ENCODE assay signal across 8 cellular contexts in the genomic region with DNA sequence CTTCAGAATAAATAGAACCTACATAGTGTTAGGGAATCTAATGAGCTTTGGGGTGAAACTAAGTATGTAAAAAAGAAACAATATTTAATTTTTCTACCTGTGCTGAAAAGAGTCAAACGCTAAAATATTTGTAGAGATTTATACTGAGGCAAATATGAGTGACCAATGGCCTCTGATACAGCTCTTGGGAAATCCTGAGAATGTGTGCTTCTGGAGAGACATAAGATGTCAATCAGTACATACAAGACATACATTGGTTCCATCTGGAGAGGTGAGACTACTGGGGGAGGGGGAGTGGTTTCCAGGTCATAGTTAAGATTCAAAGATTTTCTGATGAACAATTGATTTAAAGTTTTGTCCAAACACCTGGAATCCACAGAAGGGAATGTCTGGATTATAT. TPM values are rescaled to one million over a fixed set of nuclear protein-coding genes. Genes with fewer than 3 reads are reported as not detected.
DNase-seq lines count a peak whose midpoint lies in the region; ATAC-seq and TF ChIP-seq lines count a peak whose summit lies in the region.

No MANE protein-coding gene starts in this region.

- H3K4me1 ChIP-seq in HEK293 (ENCODE audit: control insufficient read depth, insufficient read depth, low read length) (peaks cover 6% of the 10 kb centered on the region; the same call in 1 of the 2 replicates), iPS DF 6.9 (ENCODE audit: control insufficient read depth, insufficient read depth, low read length) (peaks cover 2% of the 10 kb centered on the region; the same call in 1 of the 2 replicates), skeletal muscle tissue (ENCODE audit: control insufficient read depth in 3 of 3, insufficient read depth in 3 of 3, low read length in 3 of 3) (peaks cover 6 to 7% (median 7%) of the 10 kb centered on the region in 3 donors)

- H3K9ac ChIP-seq in skeletal muscle tissue (ENCODE audit: low read depth in 1 of 3, low read length in 3 of 3) = peak overlapping the region; percentile 61 to 82 (median 68)

- H3K27me3 ChIP-seq in iPS DF 6.9 (ENCODE audit: control insufficient read depth, insufficient read depth, low read length) (no peaks in the 10 kb centered on the region), skeletal muscle tissue (ENCODE audit: control insufficient read depth in 3 of 3, insufficient read depth in 3 of 3, low read length in 3 of 3) (peaks cover 0 to 4% (median 3%) of the 10 kb centered on the region in 3 donors)

- H3K4me3 ChIP-seq in HEK293 (ENCODE audit: low read depth, low read length) (peak overlapping the region; percentile 82), iPS DF 6.9 (ENCODE audit: low read length) (peak overlapping the region; percentile 87; the same call in 1 of the 2 replicates), skeletal muscle tissue (ENCODE audit: low read length in 3 of 3) (peak overlapping the region; percentile 60 to 82 (median 75))

- no peaks in the 10 kb centered on the region for H3K9me3 ChIP-seq in HEK293 (ENCODE audit: control insufficient read depth, insufficient read depth, low read depth, low read length)
- no peaks in the 10 kb centered on the region for H3K9me3 ChIP-seq in iPS DF 6.9 (ENCODE audit: control insufficient read depth, insufficient read depth, low read length)
- no peaks in the 10 kb centered on the region for H3K9me3 ChIP-seq in skeletal muscle tissue (ENCODE audit: control insufficient read depth in 3 of 3, low read length in 3 of 3)

- no peak overlapping the region for H3K27ac ChIP-seq in HEK293 (ENCODE audit: extremely low read depth, low read depth, low read length)
- H3K27ac ChIP-seq in VCaP = peak overlapping the region; percentile 78
- H3K27ac ChIP-seq in iPS DF 6.9 (ENCODE audit: low read length) = no peak overlapping the region
- H3K27ac ChIP-seq in skeletal muscle tissue (ENCODE audit: low read depth, low read length) = no peak overlapping the region

- TF ChIP-seq CTCF in HEK293 (tag by site-specific recombination; IDR thresholded peaks at IDR 0.05) (no peak), VCaP (conservative IDR thresholded peaks at IDR 0.05) (no peak)

- H3K36me3 ChIP-seq in HEK293 (ENCODE audit: control insufficient read depth in 2 of 2, insufficient read depth in 1 of 2, low read length in 2 of 2) (peaks cover 0 to 7% of the 10 kb centered on the region in 2 experiments; a peak in 2 of 3 replicates), iPS DF 6.9 (ENCODE audit: control insufficient read depth, insufficient read depth, low read length) (no peaks in the 10 kb centered on the region), skeletal muscle tissue (ENCODE audit: control insufficient read depth in 3 of 3, insufficient read depth in 3 of 3, low read length in 3 of 3) (no peaks in the 10 kb centered on the region)

- DNase-seq in iPS DF 6.9 (ENCODE audit: low read depth, low spot score) = no peak
- DNase-seq in effector CD4-positive, alpha-beta T cell = no peak

- POLR2A ChIA-PET in HEK293 (lab: Yijun Ruan, JAX) = interaction anchor here (0.6 to 1.1 kb wide), 3 partner anchors 16 to 388 kb away, joined by 3 to 4 read pairs (median 3); no protein-coding TSS in a partner anchor

- CTCF ChIA-PET in HEK293 (lab: Yijun Ruan, JAX) = interaction anchor here (0.6 to 0.8 kb wide), 4 partner anchors 28 to 43 kb away, joined by 3 to 4 read pairs (median 4); no protein-coding TSS in a partner anchor

- WGBS in iPS DF 6.9 (ENCODE audit: insufficient coverage, insufficient read length) = no CpG with 5 or more reads among the region's 1 CpG

- no peak for ATAC-seq in HG03342 (IDR thresholded peaks at IDR 0.05; ENCODE audit: unreplicated experiment)
- ATAC-seq in HG03039 (IDR thresholded peaks at IDR 0.05; ENCODE audit: unreplicated experiment) = no peak
- ATAC-seq in GM21528 (IDR thresholded peaks at IDR 0.05; ENCODE audit: low FRiP score, unreplicated experiment) = no peak

TF ChIP-seq in HEK293, 187 proteins besides CTCF, POLR2A, EP300 and RAD21:
- TF ChIP-seq ZNF155 (tag by site-specific recombination; IDR thresholded peaks at IDR 0.05) (no peak), MYNN (tag by site-specific recombination; IDR thresholded peaks at IDR 0.05; ENCODE audit: borderline replicate concordance) (no peak), ZSCAN23 (tag by site-specific recombination; IDR thresholded peaks at IDR 0.05) (no peak), TRIM28 (IDR thresholded peaks at IDR 0.05; ENCODE audit: borderline replicate concordance, low read length) (no peak), HOXC10 (CRISPR knock-in tag; IDR thresholded peaks at IDR 0.05) (no peak), ZNF266 (tag by site-specific recombination; IDR thresholded peaks at IDR 0.05; ENCODE audit: low read depth) (no peak), GLI4 (tag by site-specific recombination; IDR thresholded peaks at IDR 0.05) (no peak)
- TF ChIP-seq, protein P1, sequence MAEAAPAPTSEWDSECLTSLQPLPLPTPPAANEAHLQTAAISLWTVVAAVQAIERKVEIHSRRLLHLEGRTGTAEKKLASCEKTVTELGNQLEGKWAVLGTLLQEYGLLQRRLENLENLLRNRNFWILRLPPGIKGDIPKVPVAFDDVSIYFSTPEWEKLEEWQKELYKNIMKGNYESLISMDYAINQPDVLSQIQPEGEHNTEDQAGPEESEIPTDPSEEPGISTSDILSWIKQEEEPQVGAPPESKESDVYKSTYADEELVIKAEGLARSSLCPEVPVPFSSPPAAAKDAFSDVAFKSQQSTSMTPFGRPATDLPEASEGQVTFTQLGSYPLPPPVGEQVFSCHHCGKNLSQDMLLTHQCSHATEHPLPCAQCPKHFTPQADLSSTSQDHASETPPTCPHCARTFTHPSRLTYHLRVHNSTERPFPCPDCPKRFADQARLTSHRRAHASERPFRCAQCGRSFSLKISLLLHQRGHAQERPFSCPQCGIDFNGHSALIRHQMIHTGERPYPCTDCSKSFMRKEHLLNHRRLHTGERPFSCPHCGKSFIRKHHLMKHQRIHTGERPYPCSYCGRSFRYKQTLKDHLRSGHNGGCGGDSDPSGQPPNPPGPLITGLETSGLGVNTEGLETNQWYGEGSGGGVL (tag by site-specific recombination; IDR thresholded peaks at IDR 0.05) = no peak
TF ChIP-seq in HEK293: peak in this region for 0.

RNA-seq across cellular contexts. Expression of a gene that starts 1.0 kb away (rescaled TPM):
- total RNA-seq in skeletal muscle tissue = 3.7 TPM

RNA-seq across cellular contexts. Expression of a gene that starts 39.3 kb away (rescaled TPM):
- total RNA-seq in skeletal muscle tissue = not detected
